ENCODE assay signal across 8 cellular contexts in genomic region chr16:50155925-50156324, GRCh38. TPM values are rescaled to one million over a fixed set of nuclear protein-coding genes. Genes with fewer than 3 reads are reported as not detected.
DNase-seq lines count a peak whose midpoint lies in the region; ATAC-seq and TF ChIP-seq lines count a peak whose summit lies in the region.

No MANE protein-coding gene starts in this region.

- peaks cover 55% of the 10 kb centered on the region for H3K4me1 Mint-ChIP-seq in CD14-positive monocyte

- peak overlapping the region; percentile 97 for H3K4me2 ChIP-seq in Karpas-422 (ENCODE audit: low read depth, low read length, poor library complexity, severe bottlenecking)

- ATAC-seq in HG03135 (IDR thresholded peaks at IDR 0.05; ENCODE audit: unreplicated experiment) = no peak

- H3K9me3 ChIP-seq in Karpas-422 (ENCODE audit: low read length) (no peaks in the 10 kb centered on the region), neutrophil (no peaks in the 10 kb centered on the region)
- H3K9me3 ChIP-seq in effector memory CD4-positive, alpha-beta T cell (ENCODE audit: control insufficient read depth, low read length) = no peaks in the 10 kb centered on the region

- H3K9ac ChIP-seq in Karpas-422 (ENCODE audit: low read length) = no peak overlapping the region

- H3K27ac ChIP-seq in Karpas-422 (ENCODE audit: low read length) (no peak overlapping the region), neutrophil (peak overlapping the region; percentile 93)
- H3K27ac ChIP-seq in effector memory CD4-positive, alpha-beta T cell (ENCODE audit: insufficient read depth, low read length, poor library complexity, severe bottlenecking) = no peak overlapping the region

- no peaks in the 10 kb centered on the region for H3K27me3 Mint-ChIP-seq in CD14-positive monocyte (ENCODE audit: low read depth in 3 of 3)

- no peak for DNase-seq in CD14-positive monocyte (ENCODE audit: low spot score)
- DNase-seq in Karpas-422 = no peak
- DNase-seq in effector memory CD4-positive, alpha-beta T cell = no peak
- no peak for DNase-seq in cerebellar nuclear complex (lab: John Stamatoyannopoulos, UW)
- DNase-seq in amygdala (lab: John Stamatoyannopoulos, UW) = no peak
- DNase-seq in activated CD4-positive, alpha-beta T cell treated with anti-CD3 and anti-CD28 coated beads, Interleukin-2, amount 50 U/mL, for 48 hours = no peak

- H3K4me3 ChIP-seq in Karpas-422 (ENCODE audit: low read length) = no peak overlapping the region
- H3K4me3 ChIP-seq in effector memory CD4-positive, alpha-beta T cell (ENCODE audit: insufficient read depth, low read depth, low read length, poor library complexity, severe bottlenecking) = peak overlapping the region; percentile 90
- H3K4me3 ChIP-seq in neutrophil (ENCODE audit: low read depth in 1 of 2, low read length in 1 of 2) = peak overlapping the region; percentile 84 to 86

- H2AFZ ChIP-seq in Karpas-422 (ENCODE audit: low read length) = no peak overlapping the region

- H3K36me3 ChIP-seq in Karpas-422 (ENCODE audit: insufficient read depth, low read length) = no peaks in the 10 kb centered on the region
- no peaks in the 10 kb centered on the region for H3K36me3 ChIP-seq in effector memory CD4-positive, alpha-beta T cell (ENCODE audit: control insufficient read depth, insufficient read depth, low read length)
- H3K36me3 ChIP-seq in neutrophil = no peaks in the 10 kb centered on the region

- H3K4me1 ChIP-seq in Karpas-422 (ENCODE audit: low read length) (peaks cover 32% of the 10 kb centered on the region), neutrophil (ENCODE audit: control insufficient read depth in 1 of 2, insufficient read depth in 1 of 2, low read depth in 1 of 2, low read length in 1 of 2) (peaks cover 31 to 32% of the 10 kb centered on the region in 2 experiments)
- H3K4me1 ChIP-seq in effector memory CD4-positive, alpha-beta T cell (ENCODE audit: control insufficient read depth, insufficient read depth, low read length, poor library complexity, severe bottlenecking) = peaks cover 27% of the 10 kb centered on the region

- H3K4me3 Mint-ChIP-seq in CD14-positive monocyte = peak overlapping the region; percentile 90 to 94

- no peaks in the 10 kb centered on the region for H3K9me3 Mint-ChIP-seq in CD14-positive monocyte

- no peaks in the 10 kb centered on the region for H3K9me2 ChIP-seq in Karpas-422 (replicated peaks; ENCODE audit: insufficient read depth, low read length)

- H3K27ac Mint-ChIP-seq in CD14-positive monocyte = peak overlapping the region in 5 of 7 donors; percentile 80 to 89 (median 88)

- H3K27me3 ChIP-seq in Karpas-422 (ENCODE audit: low read length) (no peaks in the 10 kb centered on the region), neutrophil (no peaks in the 10 kb centered on the region)
- no peaks in the 10 kb centered on the region for H3K27me3 ChIP-seq in effector memory CD4-positive, alpha-beta T cell (replicated peaks; ENCODE audit: control insufficient read depth, insufficient read depth, low read length, poor library complexity, severe bottlenecking)

- peaks cover 11% of the 10 kb centered on the region for H3K79me2 ChIP-seq in Karpas-422 (ENCODE audit: low read length)

- intact Hi-C loops in CD14-positive monocyte (cut with micrococcal nuclease) = loop anchor here in 1 of 2 donors (10.0 kb wide), 2 partner anchors 219 to 529 kb away; partner anchors contain the start of gene SNX20

- peaks cover 30% of the 10 kb centered on the region; the same call in 1 of the 2 replicates for H4K20me1 ChIP-seq in Karpas-422 (ENCODE audit: insufficient read depth, low read depth, low read length)

- TF ChIP-seq CTCF in CD14-positive monocyte (IDR thresholded peaks at IDR 0.05) (no peak), neutrophil (IDR thresholded peaks at IDR 0.05) (no peak)

- peaks cover 22 to 23% of the 10 kb centered on the region in 2 donors for H3K36me3 Mint-ChIP-seq in CD14-positive monocyte

RNA-seq across cellular contexts. Expression of gene TENT4B, which starts 2.8 kb away (rescaled TPM):
- 1 to 10 TPM; 1.4 to 1.7 TPM for polyA plus RNA-seq in CD14-positive monocyte
- 2.5 and 5.2 TPM in 2 replicates for total RNA-seq in Karpas-422 (2014; rRNA removed; shearing (Covaris generic); ENCODE audit: low replicate concordance)
